19 cellular contexts compared by ENCODE assay signal in genomic region chr20:13554076-13554475, GRCh38.
DNase-seq lines count a peak whose midpoint lies in the region; ATAC-seq and TF ChIP-seq lines count a peak whose summit lies in the region.
"Had no signal": no experiment of that assay in that cellular context is flagged by ENCODE, and none has a peak within 500 bp of the region (broad histone marks: within the 10 kb centered on the region; RNA-seq: fewer than 3 reads in every experiment).

No MANE protein-coding gene starts in this region.

- DNase-seq in AG10803 (ENCODE audit: low read depth) = peak; percentile 40
- peak; percentile 58 for DNase-seq in M059J (ENCODE audit: low read depth)
- DNase-seq in cardiac fibroblast (ENCODE audit: low read depth in 2 of 2) = peak; percentile 27 to 33
- DNase-seq in amniotic stem cell (lab: John Stamatoyannopoulos, UW) = no peak
- no peak for DNase-seq in tibial artery
- DNase-seq in KBM-7 = no peak
- DNase-seq: DMS53, NCI-H1105 treated with DMSO at 0.1 percent for 48 hours, NCI-H2029 treated with DMSO at 0.1 percent for 48 hours, NCI-H226, NCI-H524 had no signal

- no peak for ATAC-seq in gastroesophageal sphincter
- no peak for ATAC-seq in GM21447 (IDR thresholded peaks at IDR 0.05; ENCODE audit: unreplicated experiment)
- ATAC-seq: GM23338, Right ventricle myocardium inferior had no signal

- no peak for TF ChIP-seq EP300 in gastroesophageal sphincter (IDR thresholded peaks at IDR 0.05)

- no peak for TF ChIP-seq POLR2A in gastroesophageal sphincter (IDR thresholded peaks at IDR 0.05)

- in situ Hi-C loops in KBM-7 (cut with MboI; ENCODE audit: low pct_unique_long_range_greater_than_20kb, low sequenced_read_pairs) = no loop called here

- H3K4me3 ChIP-seq in AG10803 (ENCODE audit: low read length) (no peak overlapping the region), cardiac fibroblast (replicated peaks in 1 of 2; ENCODE audit: low read depth in 2 of 2, low read length in 2 of 2) (no peak overlapping the region), gastroesophageal sphincter (no peak overlapping the region), tibial artery (no peak overlapping the region)
- H3K4me3 ChIP-seq: GM23338, HAP-1, SJSA1 had no signal

- no peaks in the 10 kb centered on the region for H3K9me3 ChIP-seq in gastroesophageal sphincter
- H3K9me3 ChIP-seq in tibial artery = no peaks in the 10 kb centered on the region
- H3K9me3 ChIP-seq: HAP-1, SJSA1 had no signal

- TF ChIP-seq CTCF in AG10803 (conservative IDR thresholded peaks at IDR 0.05; ENCODE audit: low read length) (no peak), cardiac fibroblast (IDR thresholded peaks at IDR 0.05; ENCODE audit: low read depth, low read length) (no peak), gastroesophageal sphincter (IDR thresholded peaks at IDR 0.05) (no peak), tibial artery (IDR thresholded peaks at IDR 0.05) (no peak)

- H3K27me3 ChIP-seq in gastroesophageal sphincter (no peaks in the 10 kb centered on the region), tibial artery (no peaks in the 10 kb centered on the region)
- H3K27me3 ChIP-seq: SJSA1 had no signal

- peaks cover 0 to 9% of the 10 kb centered on the region in 2 donors for H3K36me3 ChIP-seq in gastroesophageal sphincter
- H3K36me3 ChIP-seq in tibial artery = peaks cover 0 to 18% (median 0%) of the 10 kb centered on the region in 3 donors

- intact Hi-C loops in tibial artery (cut with DNase I; ENCODE audit: low total_unique reads) = no loop called here

- H3K27ac ChIP-seq in gastroesophageal sphincter = peak overlapping the region in 3 of 4 donors; percentile 3 to 49 (median 44)
- H3K27ac ChIP-seq in tibial artery = peak overlapping the region in 1 of 2 donors; percentile 28
- H3K27ac ChIP-seq: HL-60, KMS-11, SJSA1 had no signal

- 39 to 50% methylated on average over 3 of the region's 3 CpGs for WGBS in gastroesophageal sphincter (ENCODE audit: low coverage in 1 of 2), 2 donors

- peaks cover 0 to 16% (median 0%) of the 10 kb centered on the region in 3 donors for H3K4me1 ChIP-seq in gastroesophageal sphincter
- peaks cover 0 to 37% (median 3%) of the 10 kb centered on the region in 4 donors for H3K4me1 ChIP-seq in tibial artery

Comparison
In these comparisons a context has a peak if more than half of its experiments do, and no peak if none do; other contexts are left out.
1. DNase-seq: peak in AG10803 (single experiment), M059J (single experiment) and cardiac fibroblast (2 of 2); none in amniotic stem cell (single experiment), tibial artery (0 of 2) and KBM-7 (single experiment).